Comparison of ENCODE assay signal across 26 cellular contexts in the genomic region with DNA sequence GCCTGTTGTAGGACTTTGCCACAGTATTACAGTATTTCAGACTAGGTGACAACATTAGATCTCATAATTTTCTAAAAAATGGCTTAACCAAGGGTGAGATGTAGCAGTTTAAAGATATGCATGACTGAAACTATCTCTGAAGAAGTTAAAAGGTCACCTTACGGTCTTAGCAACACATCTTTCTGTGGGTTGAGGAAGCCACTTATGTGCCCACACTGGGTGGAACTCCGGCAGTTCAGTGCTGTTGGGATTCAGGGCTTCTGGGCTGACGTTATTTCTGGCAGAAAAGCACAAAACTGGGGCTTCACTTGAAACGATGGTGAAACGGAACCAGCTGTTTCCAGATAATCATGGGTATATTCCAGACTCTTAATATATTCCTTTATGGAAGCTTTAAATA.
"Had no signal": no experiment of that assay in that cellular context is flagged by ENCODE, and none has a peak within 500 bp of the region (broad histone marks: within the 10 kb centered on the region; RNA-seq: fewer than 3 reads in every experiment).

No MANE protein-coding gene starts in this region.

- ATAC-seq: activated CD4-positive, alpha-beta T cell treated with anti-CD3 and anti-CD28 coated beads for 36 hours; activated CD8-positive, alpha-beta memory T cell treated with anti-CD3 and anti-CD28 coated beads, Interleukin-2, amount 10 ng/mL, durations not matched to agents 7 days and 5 days; activated CD8-positive, alpha-beta T cell treated with anti-CD3 and anti-CD28 coated beads, Interleukin-2, amount 10 ng/mL, durations not matched to agents 7 days and 5 days; activated naive CD8-positive, alpha-beta T cell treated with anti-CD3 and anti-CD28 coated beads, Interleukin-2, amount 50 U/mL, for 24 hours; esophagus mucosa; foreskin keratinocyte; heart left ventricle; naive thymus-derived CD4-positive, alpha-beta T cell had no signal

- H3K36me3 ChIP-seq: breast epithelium, heart left ventricle, right atrium auricular region, spleen, tibial nerve had no signal

- H3K9me3 ChIP-seq: breast epithelium, heart left ventricle, right atrium auricular region, spleen, tibial nerve had no signal

- H3K27me3 Mint-ChIP-seq: activated CD4-positive, alpha-beta T cell treated with anti-CD3 and anti-CD28 coated beads for 36 hours; activated CD8-positive, alpha-beta memory T cell treated with anti-CD3 and anti-CD28 coated beads, Interleukin-2, amount 10 ng/mL, durations not matched to agents 7 days and 5 days; activated naive CD4-positive, alpha-beta T cell treated with anti-CD3 and anti-CD28 coated beads, Interleukin-2, amount 50 U/mL, for 24 hours; activated naive CD8-positive, alpha-beta T cell treated with anti-CD3 and anti-CD28 coated beads, Interleukin-2, amount 50 U/mL, for 24 hours; dendritic cell treated with granulocyte-macrophage colony-stimulating factor and Interleukin-4, amounts not matched to agents 40 ng/mL and 50 ng/mL, for 4 days; naive thymus-derived CD4-positive, alpha-beta T cell had no signal

- H3K4me3 Mint-ChIP-seq: activated CD4-positive, alpha-beta T cell treated with anti-CD3 and anti-CD28 coated beads for 36 hours; activated CD8-positive, alpha-beta memory T cell treated with anti-CD3 and anti-CD28 coated beads, Interleukin-2, amount 10 ng/mL, durations not matched to agents 7 days and 5 days; activated CD8-positive, alpha-beta T cell treated with anti-CD3 and anti-CD28 coated beads, Interleukin-2, amount 10 ng/mL, durations not matched to agents 7 days and 5 days; activated naive CD4-positive, alpha-beta T cell treated with anti-CD3 and anti-CD28 coated beads, Interleukin-2, amount 50 U/mL, for 24 hours; activated naive CD8-positive, alpha-beta T cell treated with anti-CD3 and anti-CD28 coated beads, Interleukin-2, amount 50 U/mL, for 24 hours; dendritic cell treated with granulocyte-macrophage colony-stimulating factor and Interleukin-4, amounts not matched to agents 40 ng/mL and 50 ng/mL, for 4 days; endodermal cell; immature natural killer cell; mesothelial cell of epicardium; naive thymus-derived CD4-positive, alpha-beta T cell had no signal

- H3K36me3 Mint-ChIP-seq: activated CD8-positive, alpha-beta memory T cell treated with anti-CD3 and anti-CD28 coated beads, Interleukin-2, amount 10 ng/mL, durations not matched to agents 7 days and 5 days; activated naive CD4-positive, alpha-beta T cell treated with anti-CD3 and anti-CD28 coated beads, Interleukin-2, amount 50 U/mL, for 24 hours; immature natural killer cell; naive thymus-derived CD4-positive, alpha-beta T cell had no signal

- H3K27ac Mint-ChIP-seq: activated CD4-positive, alpha-beta T cell treated with anti-CD3 and anti-CD28 coated beads for 36 hours; activated CD8-positive, alpha-beta memory T cell treated with anti-CD3 and anti-CD28 coated beads, Interleukin-2, amount 10 ng/mL, durations not matched to agents 7 days and 5 days; activated CD8-positive, alpha-beta T cell treated with anti-CD3 and anti-CD28 coated beads, Interleukin-2, amount 10 ng/mL, durations not matched to agents 7 days and 5 days; activated naive CD4-positive, alpha-beta T cell treated with anti-CD3 and anti-CD28 coated beads, Interleukin-2, amount 50 U/mL, for 24 hours; activated naive CD8-positive, alpha-beta T cell treated with anti-CD3 and anti-CD28 coated beads, Interleukin-2, amount 50 U/mL, for 24 hours; activated T-helper 2 cell treated with anti-CD3 and anti-CD28 coated beads, Interferon-gamma antibody, Interleukin-2, Interleukin-4, amounts not matched to agents 10 μg/mL and 5 μg/mL and 100 μg/mL, durations not matched to agents 14 hours and 24 hours and 36 hours; dendritic cell treated with granulocyte-macrophage colony-stimulating factor and Interleukin-4, amounts not matched to agents 40 ng/mL and 50 ng/mL, for 4 days; endodermal cell; immature natural killer cell; mesothelial cell of epicardium; naive thymus-derived CD4-positive, alpha-beta T cell had no signal

- H3K27me3 ChIP-seq: breast epithelium, foreskin keratinocyte, heart left ventricle, right atrium auricular region, spleen, tibial nerve had no signal

- DNase-seq: activated CD4-positive, alpha-beta T cell treated with anti-CD3 and anti-CD28 coated beads for 36 hours; activated CD4-positive, CD25-positive, alpha-beta regulatory T cell; activated CD8-positive, alpha-beta memory T cell treated with anti-CD3 and anti-CD28 coated beads, Interleukin-2, amount 10 ng/mL, durations not matched to agents 7 days and 5 days; activated CD8-positive, alpha-beta T cell treated with anti-CD3 and anti-CD28 coated beads, Interleukin-2, amount 10 ng/mL, durations not matched to agents 7 days and 5 days; activated naive CD8-positive, alpha-beta T cell treated with anti-CD3 and anti-CD28 coated beads, Interleukin-2, amount 50 U/mL, for 24 hours; activated T-cell treated with anti-CD3 and anti-CD28 coated beads, Interleukin-2, amount 50 U/mL, for 48 hours; amygdala; central memory CD4-positive, alpha-beta T cell; endodermal cell; heart left ventricle; hypothalamus; immature natural killer cell; kidney; naive thymus-derived CD4-positive, alpha-beta T cell; nucleus accumbens; spleen; stimulated activated naive CD4-positive, alpha-beta T cell treated with Interleukin-2 at 50 U/mL for 16 hours had no signal

- H3K4me1 Mint-ChIP-seq: activated CD4-positive, alpha-beta T cell treated with anti-CD3 and anti-CD28 coated beads for 36 hours; activated CD8-positive, alpha-beta memory T cell treated with anti-CD3 and anti-CD28 coated beads, Interleukin-2, amount 10 ng/mL, durations not matched to agents 7 days and 5 days; activated naive CD4-positive, alpha-beta T cell treated with anti-CD3 and anti-CD28 coated beads, Interleukin-2, amount 50 U/mL, for 24 hours; activated naive CD8-positive, alpha-beta T cell treated with anti-CD3 and anti-CD28 coated beads, Interleukin-2, amount 50 U/mL, for 24 hours; immature natural killer cell; naive thymus-derived CD4-positive, alpha-beta T cell had no signal

- H3K4me1 ChIP-seq: breast epithelium, foreskin keratinocyte, heart left ventricle, right atrium auricular region, spleen, tibial nerve had no signal

- H3K9me3 Mint-ChIP-seq: activated naive CD4-positive, alpha-beta T cell treated with anti-CD3 and anti-CD28 coated beads, Interleukin-2, amount 50 U/mL, for 24 hours; activated T-helper 2 cell treated with anti-CD3 and anti-CD28 coated beads, Interferon-gamma antibody, Interleukin-2, Interleukin-4, amounts not matched to agents 10 μg/mL and 5 μg/mL and 100 μg/mL, durations not matched to agents 14 hours and 24 hours and 36 hours; dendritic cell treated with granulocyte-macrophage colony-stimulating factor and Interleukin-4, amounts not matched to agents 40 ng/mL and 50 ng/mL, for 4 days; endodermal cell; mesothelial cell of epicardium had no signal

- H3K4me3 ChIP-seq: breast epithelium, heart left ventricle, right atrium auricular region, spleen, tibial nerve had no signal

- H3K27ac ChIP-seq: breast epithelium, foreskin keratinocyte, heart left ventricle, right atrium auricular region, spleen, tibial nerve had no signal
